8 cellular contexts compared by ENCODE assay signal in the genomic region with DNA sequence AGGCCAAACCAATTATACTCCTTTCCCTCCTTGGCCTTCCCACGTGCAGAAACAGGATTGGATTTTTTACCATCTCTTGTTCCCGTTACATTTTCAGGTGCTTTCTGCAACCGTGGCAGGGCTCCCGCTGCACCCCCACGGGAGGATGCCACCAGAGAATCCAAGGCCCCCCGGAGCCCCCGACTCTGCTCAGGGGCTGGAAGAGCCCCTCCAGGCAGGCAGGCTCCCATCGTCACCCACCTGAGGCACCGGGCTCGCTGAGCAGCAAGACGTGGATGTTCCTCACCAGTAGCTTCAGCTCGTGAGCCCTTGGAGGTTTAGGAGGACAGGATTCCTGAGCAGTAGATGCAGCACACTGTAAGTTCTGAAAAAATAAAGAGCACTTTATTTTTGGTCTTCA.
"Had no signal": no experiment of that assay in that cellular context is flagged by ENCODE, and none has a peak within 500 bp of the region (broad histone marks: within the 10 kb centered on the region; RNA-seq: fewer than 3 reads in every experiment).

No MANE protein-coding gene starts in this region.

- DNase-seq: GM23248, GOT3, H7, HFFc6, IMR-90, KG1 had no signal

- H3K4me3 Mint-ChIP-seq: HFFc6 had no signal

- H3K27ac Mint-ChIP-seq: HFFc6 had no signal

- ATAC-seq: HCT116, K562 had no signal

- H3K9me3 Mint-ChIP-seq: HFFc6 had no signal
